In the genomic region with DNA sequence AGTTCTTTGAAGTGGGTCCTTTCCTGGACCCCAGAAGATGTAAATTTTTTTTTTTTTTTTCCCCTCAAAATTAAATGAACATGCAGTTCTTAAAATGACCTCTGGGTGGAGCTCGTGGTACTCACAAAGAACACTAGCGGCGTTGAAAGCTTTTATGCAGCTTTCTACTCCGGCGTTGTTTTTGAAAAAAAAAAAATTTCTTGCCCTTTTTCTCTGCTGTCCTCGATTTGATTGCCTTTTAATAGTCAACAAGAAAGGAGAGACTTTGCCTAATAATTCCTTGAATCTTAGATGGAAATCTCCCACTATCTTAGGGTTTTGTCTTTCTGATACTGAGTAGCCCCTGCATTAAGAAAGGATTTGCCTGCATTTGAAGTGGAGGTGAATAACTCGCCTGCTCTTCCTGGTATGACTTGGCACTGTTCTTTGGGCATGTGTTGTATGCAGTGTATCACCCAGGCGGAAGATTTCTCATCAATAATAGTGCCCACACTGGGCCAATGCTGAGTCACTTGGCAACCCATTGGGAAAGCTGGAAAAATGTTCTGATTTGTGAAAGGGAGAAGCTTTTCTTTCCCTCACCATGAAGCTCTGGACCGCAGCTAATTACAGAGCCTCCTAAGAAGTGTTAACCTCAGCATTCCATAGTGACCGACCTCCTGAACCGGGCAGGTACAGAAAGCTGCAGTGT, we compare ENCODE assay signal across 8 cellular contexts.
A peak's percentile ranks its signal among the peaks of the same experiment; 100 is the strongest.
DNase-seq lines count a peak whose midpoint lies in the region; ATAC-seq and TF ChIP-seq lines count a peak whose summit lies in the region.

No MANE protein-coding gene starts in this region.

- 9 to 20% methylated on average over 10 to 11 of the region's 11 CpGs for WGBS in testis, 2 donors

- peak; percentile 34 to 59 (median 40); a peak in 4 of 6 replicates for TF ChIP-seq CTCF in HCT116 (IDR thresholded peaks at IDR 0.05 in 2 of 3, conservative IDR thresholded peaks at IDR 0.05 in 1 of 3; ENCODE audit: borderline replicate concordance in 1 of 3, insufficient read depth in 1 of 3, low read depth in 2 of 3, low read length in 2 of 3)
- TF ChIP-seq CTCF in testis (IDR thresholded peaks at IDR 0.05): peak; percentile 47 to 72 (median 52)

- peak overlapping the region; percentile 45 for H3K4me2 ChIP-seq in HCT116 (ENCODE audit: low read length)

- H3K4me3 ChIP-seq in HCT116 (replicated peaks in 1 of 2; ENCODE audit: low read depth in 1 of 2, low read length in 2 of 2): no peak overlapping the region
- H3K4me3 ChIP-seq in testis: no peak overlapping the region

- H3K27ac ChIP-seq in HCT116 (ENCODE audit: low read depth, low read length) (peak overlapping the region; percentile 39; the same call in 1 of the 2 replicates), testis (peak overlapping the region in 1 of 2 donors; percentile 14)

- no peak overlapping the region for H3K9ac ChIP-seq in HCT116 (ENCODE audit: low read length)

- no peaks in the 10 kb centered on the region for H4K20me1 ChIP-seq in HCT116 (ENCODE audit: insufficient read depth)

- ATAC-seq in HCT116: peak; percentile 36; the same call in 1 of the 2 replicates
- ATAC-seq in HG03432 (IDR thresholded peaks at IDR 0.05; ENCODE audit: unreplicated experiment): no peak

- DNase-seq in DMS114 treated with DMSO at 0.1 percent for 48 hours (lab: John Stamatoyannopoulos, UW; ENCODE audit: unreplicated experiment): peak; percentile 26
- DNase-seq in HCT116 (ENCODE audit: low read depth, low spot score): peak; percentile 16
- DNase-seq in NCI-H82 treated with DMSO at 0.1 percent for 48 hours (lab: John Stamatoyannopoulos, UW; ENCODE audit: unreplicated experiment): peak; percentile 14
- DNase-seq in central memory CD4-positive, alpha-beta T cell: peak; percentile 37
- peak; percentile 62 for DNase-seq in left kidney (ENCODE audit: low read depth, low spot score)
- DNase-seq in testis: peak; percentile 23
- DNase-seq in NCI-H187 treated with DMSO at 0.1 percent for 48 hours (lab: John Stamatoyannopoulos, UW): no peak

- no peaks in the 10 kb centered on the region for H3K9me2 ChIP-seq in HCT116 (ENCODE audit: insufficient read depth)

- peaks cover 0 to 18% of the 10 kb centered on the region in 2 experiments; a peak in 2 of 4 replicates for H3K4me1 ChIP-seq in HCT116 (ENCODE audit: control insufficient read depth in 1 of 2, insufficient read depth in 2 of 2, low read length in 2 of 2)
- no peaks in the 10 kb centered on the region for H3K4me1 ChIP-seq in testis

- H3K36me3 ChIP-seq in HCT116 (ENCODE audit: control insufficient read depth in 1 of 2, insufficient read depth in 2 of 2, low read length in 2 of 2) (no peaks in the 10 kb centered on the region), testis (ENCODE audit: low read depth, missing control alignments) (no peaks in the 10 kb centered on the region)

- H3K27me3 ChIP-seq in HCT116 (ENCODE audit: insufficient read depth, low read length) (no peaks in the 10 kb centered on the region), testis (no peaks in the 10 kb centered on the region)

- intact Hi-C loops in HCT116 (cut with micrococcal nuclease): loop anchor here (5.0 to 10.0 kb wide), 4 partner anchors 396 to 1416 kb away; no protein-coding TSS in a partner anchor
- intact Hi-C loops in testis (cut with DNase I; ENCODE audit: low total_unique reads): no loop called here

- CTCF ChIA-PET in HCT116 (lab: Charles Lee): interaction anchor here (0.6 to 1.9 kb wide), 9 partner anchors 56 to 1182 kb away, joined by 3 to 9 read pairs (median 4); no protein-coding TSS in a partner anchor

- no peaks in the 10 kb centered on the region for H3K79me2 ChIP-seq in HCT116 (ENCODE audit: insufficient read depth, low read length)

- TF ChIP-seq POLR2A in HCT116 (IDR thresholded peaks at IDR 0.05; ENCODE audit: borderline replicate concordance, extremely low read depth, insufficient read depth, insufficient read length) (no peak), testis (IDR thresholded peaks at IDR 0.05) (no peak)

- RAD21 ChIA-PET in HCT116 (lab: Charles Lee; ENCODE audit: low non-redundant PET in 1 of 2, low total read pairs in 2 of 2, uncharacterized antibody in 2 of 2, unreplicated experiment in 2 of 2): interaction anchor here (0.7 to 1.7 kb wide), 2 partner anchors 151 to 1182 kb away, joined by 3 to 4 read pairs; no protein-coding TSS in a partner anchor

- H2AFZ ChIP-seq in HCT116 (ENCODE audit: low read depth, low read length, poor library complexity, severe bottlenecking): no peak overlapping the region

- H3K9me3 ChIP-seq in HCT116 (ENCODE audit: control insufficient read depth in 1 of 2, insufficient read depth in 1 of 2, low read depth in 1 of 2, low read length in 2 of 2) (no peaks in the 10 kb centered on the region), testis (no peaks in the 10 kb centered on the region)

- POLR2A ChIA-PET in HCT116 (lab: Charles Lee): no interaction called here

- no TSS peak for BruUV-seq in HCT116 (replicated peaks; lab: Mats Ljungman, UMichigan)

- peak; percentile 63 for TF ChIP-seq RAD21 in HCT116 (IDR thresholded peaks at IDR 0.05; ENCODE audit: low read depth)

TF ChIP-seq in HCT116, 20 proteins besides CTCF, POLR2A, EP300 and RAD21:
- TF ChIP-seq FOSL1 (IDR thresholded peaks at IDR 0.05; ENCODE audit: low read depth) (peak; percentile 30; the same call in 1 of the 2 replicates), ELF1 (IDR thresholded peaks at IDR 0.05; ENCODE audit: borderline replicate concordance, low read depth) (no peak; the same call in 1 of the 2 replicates), EZH2 (IDR thresholded peaks at IDR 0.05) (no peak), ZNF274 (IDR thresholded peaks at IDR 0.05; ENCODE audit: low read depth, low read length) (no peak), SIN3A (IDR thresholded peaks at IDR 0.05; ENCODE audit: low read depth) (peak; percentile 24; the same call in 1 of the 2 replicates), JUND (IDR thresholded peaks at IDR 0.05) (peak; percentile 45), CEBPB (IDR thresholded peaks at IDR 0.05; ENCODE audit: low read depth) (peak; percentile 20; the same call in 1 of the 2 replicates), SP1 (IDR thresholded peaks at IDR 0.05; ENCODE audit: low read depth) (0 out of 2 replicates have a peak, but pooled peaks have one; percentile 4), CBX3 (IDR thresholded peaks at IDR 0.05; ENCODE audit: low read depth) (0 out of 2 replicates have a peak, but pooled peaks have one; percentile 46)
- TF ChIP-seq, protein P1, sequence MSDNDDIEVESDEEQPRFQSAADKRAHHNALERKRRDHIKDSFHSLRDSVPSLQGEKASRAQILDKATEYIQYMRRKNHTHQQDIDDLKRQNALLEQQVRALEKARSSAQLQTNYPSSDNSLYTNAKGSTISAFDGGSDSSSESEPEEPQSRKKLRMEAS (IDR thresholded peaks at IDR 0.05): no peak
- TF ChIP-seq, protein P2, sequence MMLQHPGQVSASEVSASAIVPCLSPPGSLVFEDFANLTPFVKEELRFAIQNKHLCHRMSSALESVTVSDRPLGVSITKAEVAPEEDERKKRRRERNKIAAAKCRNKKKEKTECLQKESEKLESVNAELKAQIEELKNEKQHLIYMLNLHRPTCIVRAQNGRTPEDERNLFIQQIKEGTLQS (IDR thresholded peaks at IDR 0.05): no peak
